Comparison of ENCODE assay signal across 32 cellular contexts in the genomic region with DNA sequence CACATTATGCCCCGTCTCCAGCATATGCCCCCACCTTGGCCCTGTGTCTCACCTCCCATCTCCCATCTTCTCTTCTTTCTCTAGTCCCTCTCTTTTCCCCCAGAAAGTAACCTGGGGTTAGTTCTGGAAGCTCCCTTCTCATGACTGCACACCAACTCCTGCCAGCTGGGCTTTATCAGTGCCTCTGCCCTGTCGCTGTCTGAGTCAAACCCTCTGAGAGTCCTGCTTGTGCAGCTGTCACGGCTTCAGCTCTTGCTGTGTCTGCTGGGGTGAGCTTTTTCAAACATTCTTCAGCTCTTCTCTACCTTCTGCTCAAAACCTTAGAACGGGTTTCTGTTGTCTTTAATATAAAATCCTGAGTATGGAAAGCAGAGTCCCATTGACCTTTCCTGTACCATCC.
"Had no signal": no experiment of that assay in that cellular context is flagged by ENCODE, and none has a peak within 500 bp of the region (broad histone marks: within the 10 kb centered on the region; RNA-seq: fewer than 3 reads in every experiment).

No MANE protein-coding gene starts in this region.

- DNase-seq: activated B cell treated with CpG ODN at 0.5 μM for 24 hours; activated CD4-positive, alpha-beta T cell treated with anti-CD3 and anti-CD28 coated beads for 48 hours; activated CD4-positive, alpha-beta T cell treated with anti-CD3 and anti-CD28 coated beads, Interleukin-2, amount 50 U/mL, for 1 hour; activated CD4-positive, alpha-beta T cell treated with anti-CD3 and anti-CD28 coated beads, Interleukin-2, amount 50 U/mL, for 48 hours; activated CD8-positive, alpha-beta memory T cell treated with anti-CD3 and anti-CD28 coated beads for 24 hours; activated CD8-positive, alpha-beta T cell treated with anti-CD3 and anti-CD28 coated beads for 36 hours; activated effector memory CD4-positive, alpha-beta T cell treated with Interleukin-2 at 50 U/mL for 16 hours; activated gamma-delta T cell treated with Interleukin-2 at 50 U/mL for 16 hours; activated naive CD4-positive, alpha-beta T cell treated with anti-CD3 and anti-CD28 coated beads, Interleukin-2, amount 50 U/mL, for 16 hours; activated naive CD4-positive, alpha-beta T cell treated with Interleukin-2 at 50 U/mL for 16 hours; activated T-cell treated with anti-CD3 and anti-CD28 coated beads, Interleukin-2, amount 50 U/mL, for 4 hours; amniotic stem cell; anterior cingulate cortex; brain microvascular endothelial cell; cortex of kidney; dermis blood vessel endothelial cell; effector CD4-positive, alpha-beta T cell; effector memory CD8-positive, alpha-beta T cell; erythroblast; foreskin keratinocyte; gastrocnemius medialis; glutamatergic neuron; T-helper 1 cell; T-helper 17 cell; T1000; WERI-Rb-1 had no signal

- H3K9me3 ChIP-seq: esophagus muscularis mucosa, gastrocnemius medialis had no signal

- H3K27ac Mint-ChIP-seq: activated B cell treated with CpG ODN at 0.5 μM for 24 hours; activated CD8-positive, alpha-beta T cell treated with anti-CD3 and anti-CD28 coated beads for 36 hours; activated naive CD8-positive, alpha-beta T cell; activated T-helper 17 cell treated with anti-CD3 and anti-CD28 coated beads, Interleukin-2, amount 50 U/mL, for 72 hours; effector memory CD8-positive, alpha-beta T cell; T-helper 17 cell; T-helper 2 cell treated with Interferon-gamma antibody and Interleukin-4, amounts not matched to agents 5 μg/mL and 100 μg/mL, for 36 hours had no signal

- H3K4me1 ChIP-seq: esophagus muscularis mucosa, foreskin keratinocyte, gastrocnemius medialis had no signal

- H3K4me1 Mint-ChIP-seq: activated B cell treated with CpG ODN at 0.5 μM for 24 hours; activated T-helper 17 cell treated with anti-CD3 and anti-CD28 coated beads, Interleukin-2, amount 50 U/mL, for 72 hours; T-helper 17 cell had no signal

- H3K4me3 ChIP-seq: esophagus muscularis mucosa, gastrocnemius medialis had no signal

- H3K36me3 ChIP-seq: brain microvascular endothelial cell, esophagus muscularis mucosa, gastrocnemius medialis, WERI-Rb-1 had no signal

- H3K9me3 Mint-ChIP-seq: activated B cell treated with CpG ODN at 0.5 μM for 24 hours; activated T-cell treated with anti-CD3 and anti-CD28 coated beads, Interleukin-2, amount 50 U/mL, for 4 hours; activated T-helper 17 cell treated with anti-CD3 and anti-CD28 coated beads, Interleukin-2, amount 50 U/mL, for 72 hours; central memory CD8-positive, alpha-beta T cell; effector memory CD8-positive, alpha-beta T cell; T-helper 2 cell treated with Interferon-gamma antibody and Interleukin-4, amounts not matched to agents 5 μg/mL and 100 μg/mL, for 36 hours had no signal

- H3K27me3 Mint-ChIP-seq: activated B cell treated with CpG ODN at 0.5 μM for 24 hours had no signal

- H3K36me3 Mint-ChIP-seq: activated naive CD8-positive, alpha-beta T cell had no signal

- ATAC-seq: activated CD4-positive, CD25-positive, alpha-beta regulatory T cell treated with anti-CD3 and anti-CD28 coated beads, Interleukin-2, amount 50 U/mL, for 24 hours; activated CD8-positive, alpha-beta T cell treated with anti-CD3 and anti-CD28 coated beads for 36 hours; activated T-cell treated with anti-CD3 and anti-CD28 coated beads, Interleukin-2, amount 50 U/mL, for 4 hours; activated T-helper 17 cell treated with anti-CD3 and anti-CD28 coated beads, Interleukin-2, amount 50 U/mL, for 72 hours; effector memory CD8-positive, alpha-beta T cell; foreskin keratinocyte; gastrocnemius medialis; T-helper 17 cell had no signal

- H3K27me3 ChIP-seq: brain microvascular endothelial cell, esophagus muscularis mucosa, foreskin keratinocyte, gastrocnemius medialis had no signal

- H3K4me3 Mint-ChIP-seq: activated B cell treated with CpG ODN at 0.5 μM for 24 hours; activated CD8-positive, alpha-beta T cell treated with anti-CD3 and anti-CD28 coated beads for 36 hours; activated naive CD8-positive, alpha-beta T cell; activated T-cell treated with anti-CD3 and anti-CD28 coated beads, Interleukin-2, amount 50 U/mL, for 4 hours; activated T-helper 17 cell treated with anti-CD3 and anti-CD28 coated beads, Interleukin-2, amount 50 U/mL, for 72 hours; central memory CD8-positive, alpha-beta T cell; effector memory CD8-positive, alpha-beta T cell; T-helper 17 cell; T-helper 2 cell treated with Interferon-gamma antibody and Interleukin-4, amounts not matched to agents 5 μg/mL and 100 μg/mL, for 36 hours had no signal

- H3K27ac ChIP-seq: brain microvascular endothelial cell, esophagus muscularis mucosa, foreskin keratinocyte, gastrocnemius medialis, WERI-Rb-1 had no signal
